9 cellular contexts compared by ENCODE assay signal in genomic region chr13:98252931-98253470, GRCh38.
DNase-seq lines count a peak whose midpoint lies in the region; ATAC-seq and TF ChIP-seq lines count a peak whose summit lies in the region.
"Had no signal": no experiment of that assay in that cellular context is flagged by ENCODE, and none has a peak within 500 bp of the region (broad histone marks: within the 10 kb centered on the region; RNA-seq: fewer than 3 reads in every experiment).

No MANE protein-coding gene starts in this region.

- H3K9me3 Mint-ChIP-seq in WTC11, result no peaks in the 10 kb centered on the region

- H3K27ac Mint-ChIP-seq in WTC11, result peak overlapping the region; percentile 78; the same call in 1 of the 2 replicates

- TF ChIP-seq CTCF in WTC11 (IDR thresholded peaks at IDR 0.05), result no peak
- TF ChIP-seq CTCF in gastroesophageal sphincter (IDR thresholded peaks at IDR 0.05), result no peak

- peak overlapping the region; percentile 8 to 66 (median 42) for H3K27ac ChIP-seq in gastroesophageal sphincter

- TF ChIP-seq EP300 in gastroesophageal sphincter (IDR thresholded peaks at IDR 0.05), result no peak

- peak; percentile 49 for DNase-seq in ELF-1 (ENCODE audit: low read depth, low spot score)
- no peak for DNase-seq in WTC11 (ENCODE audit: low spot score)
- no peak for DNase-seq in pons (ENCODE audit: low spot score)
- DNase-seq in activated CD4-positive, alpha-beta T cell treated with anti-CD3 and anti-CD28 coated beads, Interleukin-2, amount 50 U/mL, for 48 hours, result no peak
- DNase-seq: nucleus accumbens had no signal

- H3K27me3 ChIP-seq in gastroesophageal sphincter, result no peaks in the 10 kb centered on the region
- no peaks in the 10 kb centered on the region for H3K27me3 ChIP-seq in skeletal muscle satellite cell (ENCODE audit: control insufficient read depth, insufficient read depth, low read length)

- H3K4me3 Mint-ChIP-seq in WTC11, result no peak overlapping the region

- no peaks in the 10 kb centered on the region for H3K9me3 ChIP-seq in gastroesophageal sphincter
- H3K9me3 ChIP-seq in skeletal muscle satellite cell (replicated peaks; ENCODE audit: low read length), result no peaks in the 10 kb centered on the region

- H3K36me3 ChIP-seq in gastroesophageal sphincter, result no peaks in the 10 kb centered on the region
- no peaks in the 10 kb centered on the region for H3K36me3 ChIP-seq in skeletal muscle satellite cell (ENCODE audit: insufficient read depth, low read length)

- no peak for ATAC-seq in WTC11
- ATAC-seq in gastroesophageal sphincter, result no peak
- no peak for ATAC-seq in GM21390 (IDR thresholded peaks at IDR 0.05; ENCODE audit: unreplicated experiment)
- no peak for ATAC-seq in GM19395 (IDR thresholded peaks at IDR 0.05; ENCODE audit: unreplicated experiment)

- H3K4me3 ChIP-seq in gastroesophageal sphincter (no peak overlapping the region), skeletal muscle satellite cell (ENCODE audit: low read length) (no peak overlapping the region)

- 11 to 31% methylated on average over 7 of the region's 7 CpGs for WGBS in gastroesophageal sphincter (ENCODE audit: low coverage in 1 of 2), 2 donors

- H3K4me2 ChIP-seq in skeletal muscle satellite cell (ENCODE audit: low read length), result peak overlapping the region; percentile 43

- CTCF ChIA-PET in WTC11 (lab: Charles Lee), result no interaction called here

- TF ChIP-seq POLR2A in gastroesophageal sphincter (IDR thresholded peaks at IDR 0.05), result no peak

- H3K4me1 ChIP-seq in gastroesophageal sphincter (peaks cover 0 to 16% (median 0%) of the 10 kb centered on the region in 3 donors), skeletal muscle satellite cell (ENCODE audit: control insufficient read depth, insufficient read depth, low read length) (peaks cover 17% of the 10 kb centered on the region)

- no peaks in the 10 kb centered on the region for H3K27me3 Mint-ChIP-seq in WTC11 (ENCODE audit: low read depth)

- H3K9ac ChIP-seq in skeletal muscle satellite cell (ENCODE audit: low read depth, low read length), result no peak overlapping the region

- H3K4me1 Mint-ChIP-seq in WTC11, result peaks cover 23% of the 10 kb centered on the region

- no peaks in the 10 kb centered on the region for H3K36me3 Mint-ChIP-seq in WTC11

- POLR2A ChIA-PET in WTC11 (lab: Charles Lee), result no interaction called here

TF ChIP-seq in WTC11, 78 proteins besides CTCF, POLR2A, EP300 and RAD21 (continues in another document):
- TF ChIP-seq ATF3 (CRISPR knock-in tag; conservative IDR thresholded peaks at IDR 0.05) (no peak), ZNF425 (CRISPR knock-in tag; conservative IDR thresholded peaks at IDR 0.05) (no peak), AR (CRISPR knock-in tag; IDR thresholded peaks at IDR 0.05) (no peak), OVOL2 (CRISPR knock-in tag; IDR thresholded peaks at IDR 0.05; ENCODE audit: borderline replicate concordance) (no peak), TEAD1 (CRISPR knock-in tag; IDR thresholded peaks at IDR 0.05) (no peak), NFATC4 (CRISPR knock-in tag; IDR thresholded peaks at IDR 0.05) (no peak), ZNF121 (CRISPR knock-in tag; IDR thresholded peaks at IDR 0.05) (no peak), SOX15 (CRISPR knock-in tag; IDR thresholded peaks at IDR 0.05) (no peak), USF1 (CRISPR knock-in tag; IDR thresholded peaks at IDR 0.05) (no peak), ZNF281 (CRISPR knock-in tag; IDR thresholded peaks at IDR 0.05) (no peak), E2F5 (CRISPR knock-in tag; IDR thresholded peaks at IDR 0.05) (no peak), SMAD3 (CRISPR knock-in tag; IDR thresholded peaks at IDR 0.05; ENCODE audit: borderline replicate concordance) (no peak), CREM (CRISPR knock-in tag; IDR thresholded peaks at IDR 0.05) (no peak)
